ENCODE assay signal across 10 cellular contexts in genomic region chr17:14748036-14748715, GRCh38.
DNase-seq lines count a peak whose midpoint lies in the region; ATAC-seq and TF ChIP-seq lines count a peak whose summit lies in the region.
"Had no signal": no experiment of that assay in that cellular context is flagged by ENCODE, and none has a peak within 500 bp of the region (broad histone marks: within the 10 kb centered on the region; RNA-seq: fewer than 3 reads in every experiment).

No MANE protein-coding gene starts in this region.

- H3K27me3 Mint-ChIP-seq in type B pancreatic cell = peaks cover 2% of the 10 kb centered on the region
- H3K27me3 Mint-ChIP-seq: activated CD4-positive, alpha-beta T cell treated with anti-CD3 and anti-CD28 coated beads, Interleukin-2, amount 10 ng/mL, durations not matched to agents 7 days and 5 days had no signal

- no peak overlapping the region for H3K4me3 Mint-ChIP-seq in type B pancreatic cell
- H3K4me3 Mint-ChIP-seq: activated CD4-positive, alpha-beta T cell treated with anti-CD3 and anti-CD28 coated beads, Interleukin-2, amount 10 ng/mL, durations not matched to agents 7 days and 5 days had no signal

- H3K27me3 ChIP-seq in HL-60 (ENCODE audit: insufficient read depth, poor library complexity, severe bottlenecking) = no peaks in the 10 kb centered on the region

- H3K9me3 Mint-ChIP-seq in type B pancreatic cell = peaks cover 14% of the 10 kb centered on the region
- H3K9me3 Mint-ChIP-seq: activated CD4-positive, alpha-beta T cell treated with anti-CD3 and anti-CD28 coated beads, Interleukin-2, amount 10 ng/mL, durations not matched to agents 7 days and 5 days had no signal

- H3K27ac ChIP-seq in HL-60 (replicated peaks) = peak overlapping the region; percentile 30; the same call in 1 of the 2 replicates

- ATAC-seq in GM18520 (IDR thresholded peaks at IDR 0.05; ENCODE audit: unreplicated experiment) (peak; percentile 52), GM21515 (IDR thresholded peaks at IDR 0.05; ENCODE audit: unreplicated experiment) (peak; percentile 73), Right ventricle myocardium superior (ENCODE audit: poor library complexity) (no peak)

- TF ChIP-seq CTCF in HL-60 (IDR thresholded peaks at IDR 0.05; ENCODE audit: insufficient read depth, low read length) (no peak), type B pancreatic cell (conservative IDR thresholded peaks at IDR 0.05) (no peak)

- DNase-seq in HL-60 (ENCODE audit: low read depth in 1 of 2, low spot score in 1 of 2) (peak; percentile 64 to 82), left kidney (ENCODE audit: low read depth, low spot score) (peak; percentile 8), Right ventricle myocardium superior (no peak), T-helper 1 cell (no peak), type B pancreatic cell (ENCODE audit: extremely low spot score, unreplicated experiment) (no peak), NAMALWA (ENCODE audit: low spot score) (no peak)
- DNase-seq: activated CD4-positive, alpha-beta T cell treated with anti-CD3 and anti-CD28 coated beads, Interleukin-2, amount 10 ng/mL, durations not matched to agents 7 days and 5 days; right cardiac atrium had no signal

- H3K4me3 ChIP-seq in HL-60 (replicated peaks; ENCODE audit: insufficient read depth, low read length) = no peak overlapping the region

- intact Hi-C loops in Right ventricle myocardium superior (cut with DNase I) = no loop called here

- peaks cover 8% of the 10 kb centered on the region for H3K4me1 Mint-ChIP-seq in type B pancreatic cell (ENCODE audit: unreplicated experiment)

- no peak overlapping the region for H3K27ac Mint-ChIP-seq in type B pancreatic cell
- H3K27ac Mint-ChIP-seq: activated CD4-positive, alpha-beta T cell treated with anti-CD3 and anti-CD28 coated beads, Interleukin-2, amount 10 ng/mL, durations not matched to agents 7 days and 5 days had no signal

- no peaks in the 10 kb centered on the region for H3K36me3 Mint-ChIP-seq in type B pancreatic cell

Comparison
In these comparisons a context has a peak if more than half of its experiments do, and no peak if none do; other contexts are left out.
1. DNase-seq: peak in HL-60 (2 of 2) and left kidney (single experiment); none in Right ventricle myocardium superior (single experiment), T-helper 1 cell (0 of 5), type B pancreatic cell (single experiment) and NAMALWA (single experiment).